In the genomic region with DNA sequence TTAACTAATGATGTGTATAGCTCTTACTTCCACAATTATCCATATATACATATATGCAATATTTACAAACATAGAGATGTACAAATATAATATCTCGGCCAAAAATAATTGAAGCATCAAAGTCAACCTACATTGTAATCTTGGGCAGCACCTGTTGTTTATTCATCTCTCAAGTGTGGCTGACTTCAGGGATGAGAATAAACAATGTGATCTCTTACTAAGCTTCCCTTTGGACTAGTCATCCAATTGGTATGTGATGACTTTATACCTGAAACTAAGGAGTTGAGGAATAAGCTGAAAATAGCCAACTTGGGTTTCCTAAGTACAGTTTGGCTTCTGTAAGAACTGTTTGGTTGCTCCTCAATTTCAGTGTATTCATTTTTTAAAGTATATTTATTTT, we compare ENCODE assay signal across 17 cellular contexts.
A peak's percentile ranks its signal among the peaks of the same experiment; 100 is the strongest.
DNase-seq lines count a peak whose midpoint lies in the region; ATAC-seq, FAIRE-seq and TF ChIP-seq lines count a peak whose summit lies in the region.
"Had no signal": no experiment of that assay in that cellular context is flagged by ENCODE, and none has a peak within 500 bp of the region (broad histone marks: within the 10 kb centered on the region; RNA-seq: fewer than 3 reads in every experiment).

No MANE protein-coding gene starts in this region.

- TF ChIP-seq EP300 in A549 (IDR thresholded peaks at IDR 0.05): no peak

- TF ChIP-seq CTCF in A549 (IDR thresholded peaks at IDR 0.05): no peak
- TF ChIP-seq CTCF in fibroblast of villous mesenchyme (IDR thresholded peaks at IDR 0.05; ENCODE audit: insufficient read depth, low read depth, low read length): no peak

- H3K27ac ChIP-seq in A549: no peak overlapping the region
- no peak overlapping the region for H3K27ac ChIP-seq in CD4-positive, alpha-beta memory T cell (ENCODE audit: low read depth, low read length)

- TF ChIP-seq POLR2A in A549 (IDR thresholded peaks at IDR 0.05; ENCODE audit: low read length): no peak

- H3K4me3 Mint-ChIP-seq in CD4-positive, alpha-beta memory T cell: no peak overlapping the region
- H3K4me3 Mint-ChIP-seq: activated naive CD4-positive, alpha-beta T cell treated with anti-CD3 and anti-CD28 coated beads for 36 hours; endodermal cell; T-cell had no signal

- H3K4me3 ChIP-seq in A549: no peak overlapping the region
- no peak overlapping the region for H3K4me3 ChIP-seq in fibroblast of villous mesenchyme (ENCODE audit: low read depth, low read length)
- H3K4me3 ChIP-seq in CD4-positive, alpha-beta memory T cell (ENCODE audit: low read length in 2 of 2): no peak overlapping the region

- H3K27me3 Mint-ChIP-seq in CD4-positive, alpha-beta memory T cell: no peaks in the 10 kb centered on the region
- H3K27me3 Mint-ChIP-seq: T-cell had no signal

- peaks cover 0 to 2% (median 0%) of the 10 kb centered on the region in 8 donors for H3K9me3 Mint-ChIP-seq in CD4-positive, alpha-beta memory T cell
- H3K9me3 Mint-ChIP-seq: activated naive CD4-positive, alpha-beta T cell treated with anti-CD3 and anti-CD28 coated beads for 36 hours; endodermal cell; T-cell had no signal

- POLR2A ChIA-PET in A549 (lab: Yijun Ruan, JAX): no interaction called here
- POLR2A ChIA-PET in CD4-positive, alpha-beta memory T cell (lab: Charles Lee; ENCODE audit: partially characterized antibody): no interaction called here

- DNase-seq in A549 (ENCODE audit: low read depth in 1 of 2, low spot score in 1 of 2) (peak in 1 of 2 experiments; percentile 24), HPDE6-E6E7 (ENCODE audit: extremely low spot score) (peak; percentile 70), RKO (ENCODE audit: low spot score) (peak; percentile 28), fibroblast of villous mesenchyme (ENCODE audit: low read depth) (peak; percentile 63), NCI-H2107 (lab: John Stamatoyannopoulos, UW) (no peak), anterior cingulate cortex (lab: John Stamatoyannopoulos, UW) (no peak)
- DNase-seq in stimulated activated naive CD4-positive, alpha-beta T cell (lab: John Stamatoyannopoulos, UW): no peak
- no peak for DNase-seq in CD4-positive, alpha-beta memory T cell
- DNase-seq: activated CD4-positive, CD25-positive, alpha-beta regulatory T cell treated with anti-CD3 and anti-CD28 coated beads, Interleukin-2, amount 50 U/mL, for 72 hours; activated CD8-positive, alpha-beta memory T cell treated with anti-CD3 and anti-CD28 coated beads, Interleukin-2, amount 50 U/mL, for 4 hours; activated naive CD4-positive, alpha-beta T cell treated with anti-CD3 and anti-CD28 coated beads for 36 hours; endodermal cell; H7; Kasumi-1; left cardiac atrium; NCI-H1930; T-cell had no signal

- no peak for FAIRE-seq in A549 (lab: Jason Lieb, UNC)

- WGBS in A549 (ENCODE audit: missing lambda C conversion rate): 0% methylated on average over 1 of the region's 1 CpG

- H3K9me3 ChIP-seq in A549: no peaks in the 10 kb centered on the region
- H3K9me3 ChIP-seq in CD4-positive, alpha-beta memory T cell (ENCODE audit: control insufficient read depth in 1 of 2, low read length in 2 of 2): no peaks in the 10 kb centered on the region

- intact Hi-C loops in CD4-positive, alpha-beta memory T cell (cut with micrococcal nuclease): no loop called here

- H3K4me2 ChIP-seq in A549: peak overlapping the region; percentile 22; the same call in 2 of the 3 replicates

- H3K4me1 Mint-ChIP-seq in CD4-positive, alpha-beta memory T cell: no peaks in the 10 kb centered on the region
- H3K4me1 Mint-ChIP-seq: endodermal cell, T-cell had no signal

- H3K27ac Mint-ChIP-seq in CD4-positive, alpha-beta memory T cell: no peak overlapping the region
- H3K27ac Mint-ChIP-seq: activated naive CD4-positive, alpha-beta T cell treated with anti-CD3 and anti-CD28 coated beads for 36 hours; endodermal cell; T-cell had no signal

- no peaks in the 10 kb centered on the region for H3K27me3 ChIP-seq in CD4-positive, alpha-beta memory T cell (ENCODE audit: insufficient read depth, low read length)

- no peaks in the 10 kb centered on the region for H3K36me3 ChIP-seq in CD4-positive, alpha-beta memory T cell (ENCODE audit: insufficient read depth, low read length)

- H3K36me3 Mint-ChIP-seq in CD4-positive, alpha-beta memory T cell: no peaks in the 10 kb centered on the region
- H3K36me3 Mint-ChIP-seq: T-cell had no signal

- no peak; a peak in 1 of 6 replicates for ATAC-seq in A549
- ATAC-seq: T-cell had no signal

- CTCF ChIA-PET in A549 (lab: Yijun Ruan, JAX): no interaction called here
- CTCF ChIA-PET in CD4-positive, alpha-beta memory T cell (lab: Charles Lee; ENCODE audit: partially characterized antibody): no interaction called here

- TF ChIP-seq RAD21 in A549 (conservative IDR thresholded peaks at IDR 0.05 in 1 of 2, IDR thresholded peaks at IDR 0.05 in 1 of 2): no peak

- peaks cover 17% of the 10 kb centered on the region for H3K4me1 ChIP-seq in A549
- no peaks in the 10 kb centered on the region for H3K4me1 ChIP-seq in CD4-positive, alpha-beta memory T cell (ENCODE audit: insufficient read depth, low read length)

TF ChIP-seq in A549, 52 proteins besides CTCF, POLR2A, EP300 and RAD21:
- TF ChIP-seq JUNB (IDR thresholded peaks at IDR 0.05) (peak; percentile 53; the same call in 1 of the 2 replicates), FOSB (CRISPR knock-in tag; IDR thresholded peaks at IDR 0.05) (no peak), GATA3 (IDR thresholded peaks at IDR 0.05; ENCODE audit: borderline replicate concordance) (peak; percentile 14; the same call in 1 of the 2 replicates)

Comparison
In these comparisons a context has a peak if more than half of its experiments do, and no peak if none do; other contexts are left out.
1. DNase-seq: peak in HPDE6-E6E7 (single experiment), RKO (single experiment) and fibroblast of villous mesenchyme (single experiment); none in NCI-H2107 (single experiment), anterior cingulate cortex (0 of 58), stimulated activated naive CD4-positive, alpha-beta T cell (0 of 6) and CD4-positive, alpha-beta memory T cell (0 of 5).